Comparison of ENCODE assay signal across 2 cellular contexts in genomic region chr13:45156565-45157361, GRCh38.
TF ChIP-seq lines count a peak whose summit lies in the region.

No MANE protein-coding gene starts in this region.

TF ChIP-seq in SK-N-SH treated with all-trans-retinoic acid at 6 μM for 48 hours, 23 proteins besides CTCF, POLR2A, EP300 and RAD21 (continued from another document):
- peak; percentile 88 for TF ChIP-seq ZFP3 (CRISPR knock-in tag; IDR thresholded peaks at IDR 0.05)
- no peak for TF ChIP-seq ZNF8 (CRISPR knock-in tag; IDR thresholded peaks at IDR 0.05)
- TF ChIP-seq BACH2 (CRISPR knock-in tag; IDR thresholded peaks at IDR 0.05; ENCODE audit: borderline replicate concordance) = no peak

TF ChIP-seq in SK-N-SH, 30 proteins besides CTCF, POLR2A, EP300 and RAD21 (continued from another document):
- TF ChIP-seq CHD2 (IDR thresholded peaks at IDR 0.05; ENCODE audit: low read length, partially characterized antibody) = no peak
- TF ChIP-seq MXI1 (IDR thresholded peaks at IDR 0.05; ENCODE audit: low read depth, low read length) = no peak
- no peak for TF ChIP-seq IRF3 (IDR thresholded peaks at IDR 0.05; ENCODE audit: low read depth, low read length)
- no peak for TF ChIP-seq NFIC (IDR thresholded peaks at IDR 0.05; ENCODE audit: borderline replicate concordance)
- no peak for TF ChIP-seq ZBTB33 (IDR thresholded peaks at IDR 0.05; ENCODE audit: borderline replicate concordance, low read depth)
- no peak for TF ChIP-seq GATA2 (CRISPR knock-in tag; IDR thresholded peaks at IDR 0.05)
